16 cellular contexts compared by ENCODE assay signal in the genomic region with DNA sequence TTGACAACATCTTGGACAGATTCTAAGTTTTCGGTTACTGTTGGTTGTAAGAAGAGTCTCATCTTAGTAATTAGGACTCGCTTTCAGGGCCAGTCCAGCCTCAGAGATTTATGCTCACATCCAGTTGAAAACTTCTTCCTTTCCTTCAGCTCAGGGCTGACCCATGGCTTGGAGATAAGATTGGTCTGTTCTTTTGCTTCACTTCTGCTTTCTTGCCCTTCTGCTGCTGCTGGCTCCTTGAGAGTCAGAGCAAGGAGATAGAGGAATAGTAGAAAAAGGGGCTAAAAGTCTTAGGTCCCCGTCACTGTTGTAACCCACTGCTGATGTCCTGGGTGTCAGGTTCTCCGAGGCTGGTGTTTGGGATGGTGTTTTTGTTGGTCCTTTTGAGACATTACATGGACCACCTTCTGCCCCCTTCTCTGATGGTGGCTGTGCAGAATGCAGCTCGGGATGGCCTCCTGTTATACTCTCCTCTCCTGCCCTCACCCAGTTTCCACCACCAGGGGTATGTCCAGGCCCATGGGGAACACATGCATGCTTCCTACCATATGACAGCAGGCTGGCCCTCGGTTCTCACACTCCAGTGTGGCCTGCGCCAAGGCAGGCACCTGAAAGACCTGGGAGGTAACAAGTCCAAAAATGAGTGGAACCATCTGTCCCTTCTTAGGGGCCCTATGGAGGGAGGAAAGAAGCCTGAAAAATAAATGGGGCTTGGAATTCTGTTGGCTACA.
DNase-seq lines count a peak whose midpoint lies in the region; ATAC-seq and TF ChIP-seq lines count a peak whose summit lies in the region.
"Had no signal": no experiment of that assay in that cellular context is flagged by ENCODE, and none has a peak within 500 bp of the region (broad histone marks: within the 10 kb centered on the region; RNA-seq: fewer than 3 reads in every experiment).

No MANE protein-coding gene starts in this region.

- no peak overlapping the region for H3K4me3 ChIP-seq in astrocyte of the cerebellum (ENCODE audit: low read depth, low read length)
- H3K4me3 ChIP-seq: sigmoid colon had no signal

- in situ Hi-C loops in astrocyte of the cerebellum (cut with HindIII; ENCODE audit: low sequenced_read_pairs), result no loop called here

- ATAC-seq in GM18867 (IDR thresholded peaks at IDR 0.05; ENCODE audit: unreplicated experiment), result no peak
- ATAC-seq: activated T-cell treated with anti-CD3 and anti-CD28 coated beads, Interleukin-2, amount 50 U/mL, for 4 hours had no signal

- DNase-seq in HuH-7 (ENCODE audit: low spot score), result peak; percentile 13
- no peak for DNase-seq in astrocyte of the cerebellum (ENCODE audit: low read depth)
- DNase-seq in lung microvascular endothelial cell (ENCODE audit: low read depth in 2 of 2), result peak; percentile 4 to 19
- no peak for DNase-seq in LoVo (ENCODE audit: low spot score)
- no peak for DNase-seq in SW480 (ENCODE audit: low spot score)
- DNase-seq in NCI-H2107 treated with DMSO at 0.1 percent for 48 hours (lab: John Stamatoyannopoulos, UW; ENCODE audit: unreplicated experiment), result no peak
- DNase-seq: activated T-cell treated with anti-CD3 and anti-CD28 coated beads, Interleukin-2, amount 50 U/mL, for 4 hours; cortex of kidney; EL; GOT3; hippocampal formation; mammary epithelial cell; sigmoid colon; stimulated activated naive CD4-positive, alpha-beta T cell treated with Interleukin-2 at 50 U/mL for 16 hours had no signal

- TF ChIP-seq CTCF in GM12872 (IDR thresholded peaks at IDR 0.05; ENCODE audit: insufficient read depth, low read depth, low read length) (peak; percentile 40; the same call in 2 of the 3 replicates), astrocyte of the cerebellum (IDR thresholded peaks at IDR 0.05; ENCODE audit: low read depth, low read length, missing control alignments) (peak; percentile 8)

Comparison
In these comparisons a context has a peak if more than half of its experiments do, and no peak if none do; other contexts are left out.
1. DNase-seq: peak in HuH-7 (single experiment) and lung microvascular endothelial cell (2 of 2); none in astrocyte of the cerebellum (single experiment), LoVo (single experiment), SW480 (single experiment) and NCI-H2107 treated with DMSO at 0.1 percent for 48 hours (single experiment).